In genomic region chr11:132456735-132457328, GRCh38 we compare ENCODE assay signal across 1 cellular context.
TF ChIP-seq lines count a peak whose summit lies in the region.

No MANE protein-coding gene starts in this region.

TF ChIP-seq in GM23338, 12 proteins besides CTCF, POLR2A, EP300 and RAD21:
- TF ChIP-seq REST (IDR thresholded peaks at IDR 0.05; ENCODE audit: unreplicated experiment) (no peak), ZNF114 (CRISPR knock-in tag; IDR thresholded peaks at IDR 0.05) (no peak), CREB1 (CRISPR knock-in tag; IDR thresholded peaks at IDR 0.05; ENCODE audit: low read depth) (no peak), ZNF331 (CRISPR knock-in tag; IDR thresholded peaks at IDR 0.05; ENCODE audit: low read depth) (no peak), ZNF462 (CRISPR knock-in tag; IDR thresholded peaks at IDR 0.05) (no peak), EZH2phosphoT487 (IDR thresholded peaks at IDR 0.05; ENCODE audit: unreplicated experiment) (no peak), STAT1 (IDR thresholded peaks at IDR 0.05; ENCODE audit: unreplicated experiment) (no peak), NANOG (IDR thresholded peaks at IDR 0.05; ENCODE audit: borderline replicate concordance) (no peak), ETS1 (IDR thresholded peaks at IDR 0.05) (no peak), POLR2AphosphoS5 (IDR thresholded peaks at IDR 0.05; ENCODE audit: low read depth) (no peak), JUNB (IDR thresholded peaks at IDR 0.05; ENCODE audit: unreplicated experiment) (no peak)
TF ChIP-seq in GM23338: peak in this region for 0.
